In the genomic region with DNA sequence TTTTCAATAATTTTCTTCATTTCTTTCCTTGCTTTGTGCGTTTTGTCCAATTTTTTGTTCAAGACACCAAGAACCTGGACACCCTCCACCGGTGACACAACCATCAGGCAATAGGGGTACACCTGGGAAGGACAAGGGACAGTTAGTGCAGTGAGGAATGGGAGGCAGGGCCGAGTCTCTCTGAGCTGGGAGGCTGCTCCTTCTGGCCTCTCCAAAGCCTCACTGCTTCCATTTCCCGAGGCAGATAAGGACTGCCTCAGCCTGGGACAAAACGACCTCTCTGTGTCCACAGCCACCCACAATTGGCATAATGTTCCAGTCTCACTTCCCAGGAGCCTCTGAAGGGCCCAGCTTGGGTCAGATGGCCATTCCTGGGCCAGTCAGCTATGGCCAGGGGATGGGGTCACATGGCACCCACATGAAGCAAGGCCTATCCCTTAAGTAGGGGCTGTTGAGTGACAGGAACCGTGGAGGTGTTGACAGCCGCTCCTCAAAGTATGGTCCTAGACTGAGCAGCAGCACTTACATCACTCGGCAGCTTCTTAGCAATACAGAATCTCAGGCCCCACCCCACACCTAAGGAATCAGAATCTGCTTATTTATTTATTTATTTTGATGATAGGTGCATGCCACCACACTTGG, we compare ENCODE assay signal across 20 cellular contexts. TPM values are rescaled to one million over a fixed set of nuclear protein-coding genes. Genes with fewer than 3 reads are reported as not detected.
DNase-seq lines count a peak whose midpoint lies in the region; ATAC-seq, FAIRE-seq and TF ChIP-seq lines count a peak whose summit lies in the region.
"Had no signal": no experiment of that assay in that cellular context is flagged by ENCODE, and none has a peak within 500 bp of the region (broad histone marks: within the 10 kb centered on the region; RNA-seq: fewer than 3 reads in every experiment).

No MANE protein-coding gene starts in this region.

- H4K5ac ChIP-seq in IMR-90 (ENCODE audit: low read depth, low read length): no peak overlapping the region

- no peak overlapping the region for H3K23ac ChIP-seq in IMR-90 (ENCODE audit: low read depth, low read length)

- BruUV-seq in IMR-90 (replicated peaks; lab: Mats Ljungman, UMichigan): no TSS peak
- no TSS peak for BruUV-seq in K562 (replicated peaks; lab: Mats Ljungman, UMichigan)

- no peak overlapping the region for H2AK5ac ChIP-seq in IMR-90 (ENCODE audit: low read depth, low read length)

- H3K27ac ChIP-seq in IMR-90 (ENCODE audit: insufficient read depth, low read length) (no peak overlapping the region), K562 (ENCODE audit: extremely low read depth, low read depth, low read length) (peak overlapping the region; percentile 10; the same call in 1 of the 3 replicates)

- no peak overlapping the region for H2BK5ac ChIP-seq in IMR-90 (ENCODE audit: low read depth, low read length, poor library complexity, severe bottlenecking)

- DNase-seq in HFFc6 (no peak), IMR-90 (no peak), K562 (ENCODE audit: extremely low read depth in 1 of 4, low spot score in 3 of 4) (no peak), mesenteric fat pad (ENCODE audit: low spot score) (peak; percentile 39), HT-29 (ENCODE audit: low spot score) (no peak), HTR-8/SVneo (ENCODE audit: insufficient read length, low spot score) (no peak), type B pancreatic cell (ENCODE audit: extremely low spot score, unreplicated experiment) (no peak)
- DNase-seq: C1 segment of cervical spinal cord; Calu3; CD4-positive, alpha-beta memory T cell; COR-L47; DMS53; DMS79 treated with DMSO at 0.1 percent for 48 hours; GF-D8; GOT3 had no signal

- no peak overlapping the region for H2BK20ac ChIP-seq in IMR-90 (ENCODE audit: low read depth, low read length)

- H2AK9ac ChIP-seq in IMR-90 (replicated peaks; ENCODE audit: low read depth, low read length, poor library complexity): no peak overlapping the region

- H3K4ac ChIP-seq in IMR-90 (ENCODE audit: low read depth, low read length): no peak overlapping the region

- TF ChIP-seq CTCF in HFFc6 (IDR thresholded peaks at IDR 0.05) (no peak), IMR-90 (conservative IDR thresholded peaks at IDR 0.05; ENCODE audit: low read depth, low read length) (no peak), K562 (IDR thresholded peaks at IDR 0.05 in 2 of 3, conservative IDR thresholded peaks at IDR 0.05 in 1 of 3; ENCODE audit: insufficient read depth in 2 of 3, low read depth in 1 of 3, low read length in 3 of 3) (no peak), type B pancreatic cell (conservative IDR thresholded peaks at IDR 0.05) (no peak)

- no peak overlapping the region for H3K4me3 ChIP-seq in IMR-90 (ENCODE audit: insufficient read depth, low read depth, low read length)
- H3K4me3 ChIP-seq in K562: no peak overlapping the region
- H3K4me3 ChIP-seq: HAP-1 had no signal

- H3K27ac Mint-ChIP-seq in HFFc6 (no peak overlapping the region), type B pancreatic cell (no peak overlapping the region)

- H3K4me3 Mint-ChIP-seq in HFFc6 (peak overlapping the region; percentile 44), type B pancreatic cell (no peak overlapping the region)
- H3K4me3 Mint-ChIP-seq: CD4-positive, alpha-beta memory T cell had no signal

- no peaks in the 10 kb centered on the region for H4K20me1 ChIP-seq in IMR-90 (ENCODE audit: insufficient read depth, low read length)
- H4K20me1 ChIP-seq in K562 (replicated peaks; ENCODE audit: control insufficient read depth, insufficient read depth, low read length): no peaks in the 10 kb centered on the region

- no peak overlapping the region for H4K8ac ChIP-seq in IMR-90 (ENCODE audit: low read depth in 2 of 2, low read length in 2 of 2)

- H3K36me3 Mint-ChIP-seq in HFFc6 (ENCODE audit: low read depth): no peaks in the 10 kb centered on the region
- H3K36me3 Mint-ChIP-seq in type B pancreatic cell: no peaks in the 10 kb centered on the region
- H3K36me3 Mint-ChIP-seq: CD4-positive, alpha-beta memory T cell had no signal

- no peaks in the 10 kb centered on the region for H3K9me1 ChIP-seq in IMR-90 (ENCODE audit: insufficient read depth, low read length)
- H3K9me1 ChIP-seq in K562 (ENCODE audit: control insufficient read depth, insufficient read depth, low read length): no peaks in the 10 kb centered on the region

- no peak for TF ChIP-seq RAD21 in IMR-90 (IDR thresholded peaks at IDR 0.05; ENCODE audit: low read length)
- no peak for TF ChIP-seq RAD21 in K562 (CRISPR knock-in tag; conservative IDR thresholded peaks at IDR 0.05 in 1 of 2, IDR thresholded peaks at IDR 0.05 in 1 of 2)

- no peak overlapping the region for H3K4me2 ChIP-seq in IMR-90 (ENCODE audit: low read depth, low read length)
- H3K4me2 ChIP-seq in K562 (ENCODE audit: insufficient read depth, low read length): peak overlapping the region; percentile 24

- CTCF ChIA-PET in IMR-90 (lab: Yijun Ruan, JAX) (no interaction called here), K562 (lab: Yijun Ruan, JAX; ENCODE audit: low intra/inter-chr PET ratio) (no interaction called here)

- ATAC-seq in IMR-90 (ENCODE audit: low read depth): no peak
- peak; percentile 83 for ATAC-seq in K562
- no peak for ATAC-seq in HG03039 (IDR thresholded peaks at IDR 0.05; ENCODE audit: unreplicated experiment)

- H3K4me1 Mint-ChIP-seq in HFFc6 (ENCODE audit: low read depth): no peaks in the 10 kb centered on the region
- H3K4me1 Mint-ChIP-seq in type B pancreatic cell (ENCODE audit: unreplicated experiment): peaks cover 10% of the 10 kb centered on the region

- H3K27me3 ChIP-seq in IMR-90 (ENCODE audit: control insufficient read depth, insufficient read depth, low read length): peaks cover 5% of the 10 kb centered on the region
- no peaks in the 10 kb centered on the region for H3K27me3 ChIP-seq in K562 (ENCODE audit: control insufficient read depth in 2 of 2, insufficient read depth in 2 of 2, low read length in 2 of 2)

- H4K91ac ChIP-seq in IMR-90 (ENCODE audit: insufficient read depth, low read depth, low read length): no peak overlapping the region

- H3K56ac ChIP-seq in IMR-90 (ENCODE audit: extremely low read depth, insufficient read depth, low read length): no peak overlapping the region

- POLR2A ChIA-PET in IMR-90 (lab: Charles Lee; ENCODE audit: unreplicated experiment): no interaction called here
- POLR2A ChIA-PET in K562 (lab: Yijun Ruan, JAX): no interaction called here

- no peaks in the 10 kb centered on the region for H3K79me2 ChIP-seq in K562 (ENCODE audit: control insufficient read depth, insufficient read depth, low read length)

- H3K9me3 Mint-ChIP-seq in HFFc6 (no peaks in the 10 kb centered on the region), type B pancreatic cell (no peaks in the 10 kb centered on the region)

- intact Hi-C loops in IMR-90 (cut with micrococcal nuclease): no loop called here
- intact Hi-C loops in K562 (cut with micrococcal nuclease): loop anchor here (5.0 to 10.0 kb wide), 2 partner anchors 86 to 204 kb away; no protein-coding TSS in a partner anchor

- TF ChIP-seq EP300 in K562 (IDR thresholded peaks at IDR 0.05; ENCODE audit: low read length): no peak

- FAIRE-seq in K562 (lab: Jason Lieb, UNC) (no peak), HTR-8/SVneo (lab: Jason Lieb, UNC) (no peak)
- FAIRE-seq: GM12891, GM18507, H54 had no signal

- H3K18ac ChIP-seq in IMR-90 (ENCODE audit: low read depth, low read length): no peak overlapping the region

- H3K14ac ChIP-seq in IMR-90 (replicated peaks; ENCODE audit: low read depth, low read length): no peak overlapping the region

- H3K9me3 ChIP-seq in IMR-90 (ENCODE audit: control insufficient read depth, insufficient read depth, low read length) (no peaks in the 10 kb centered on the region), K562 (replicated peaks; ENCODE audit: control insufficient read depth, insufficient read depth, low read depth, low read length) (peaks cover 3% of the 10 kb centered on the region)

- H2AFZ ChIP-seq in IMR-90 (replicated peaks; ENCODE audit: low read length, poor library complexity): peak overlapping the region; percentile 70
- peak overlapping the region; percentile 85 for H2AFZ ChIP-seq in K562 (ENCODE audit: low read depth, low read length)

- no CpG with 5 or more reads among the region's 8 CpGs for WGBS in IMR-90 (ENCODE audit: extremely low coverage in 2 of 2, insufficient read length in 1 of 2), 2 experiments
- WGBS in K562 (ENCODE audit: insufficient coverage, low coverage, missing lambda C conversion rate): 29% methylated on average over 8 of the region's 8 CpGs

- no peak overlapping the region for H2BK120ac ChIP-seq in IMR-90 (ENCODE audit: low read depth, low read length)

- no peaks in the 10 kb centered on the region for H3K79me1 ChIP-seq in IMR-90 (ENCODE audit: low read depth in 1 of 2, low read length in 2 of 2)

- TF ChIP-seq POLR2A in IMR-90 (IDR thresholded peaks at IDR 0.05; ENCODE audit: low read depth, low read length): no peak
- no peak for TF ChIP-seq POLR2A in K562 (conservative IDR thresholded peaks at IDR 0.05)

- in situ Hi-C loops in IMR-90 (cut with MboI; ENCODE audit: low sequenced_read_pairs) (no loop called here), K562 (cut with MboI) (no loop called here)

- H3K9ac ChIP-seq in IMR-90 (ENCODE audit: low read depth, low read length) (no peak overlapping the region), K562 (ENCODE audit: insufficient read depth in 1 of 2, low read depth in 2 of 2, low read length in 2 of 2) (peak overlapping the region; percentile 38 to 81)

- H3K27me3 Mint-ChIP-seq in HFFc6 (ENCODE audit: insufficient read depth) (peaks cover 10% of the 10 kb centered on the region), type B pancreatic cell (peaks cover 5% of the 10 kb centered on the region)

- no peaks in the 10 kb centered on the region for H3K36me3 ChIP-seq in IMR-90 (ENCODE audit: control insufficient read depth, insufficient read depth, low read length)
- no peaks in the 10 kb centered on the region for H3K36me3 ChIP-seq in K562 (ENCODE audit: control insufficient read depth, insufficient read depth, low read length)
- H3K36me3 ChIP-seq: HAP-1 had no signal

- H2BK15ac ChIP-seq in IMR-90 (ENCODE audit: low read depth, low read length): no peak overlapping the region

- dilution Hi-C loops in IMR-90 (cut with HindIII; ENCODE audit: low sequenced_read_pairs, unreplicated experiment): no loop called here

- H3K4me1 ChIP-seq in IMR-90 (ENCODE audit: control insufficient read depth, insufficient read depth, low read length) (no peaks in the 10 kb centered on the region), K562 (replicated peaks in 1 of 2; ENCODE audit: control insufficient read depth in 2 of 2, insufficient read depth in 2 of 2, low read length in 2 of 2) (peaks cover 0 to 3% of the 10 kb centered on the region in 2 experiments; a peak in 2 of 5 replicates)
- H3K4me1 ChIP-seq: HAP-1 had no signal

RNA-seq across cellular contexts. Expression of a gene that starts 13.6 kb away (rescaled TPM):
- total RNA-seq in HFFc6 (2021; fragmentation: NEBNext Ultra II Directional; extraction: Animal tissue kit (Norgen Biotek cat#: 25700)): 10 to 100 TPM; 31.2 to 36.7 (median 34.1) TPM
- total RNA-seq in IMR-90 (2012; rRNA removed) (34.4 and 44.6 TPM in 2 replicates), K562 (2014; rRNA removed) (61.3 and 63.3 TPM in 2 replicates), K562 (2014; rRNA removed; fragmentation: Illumina TruSeq; extraction: Trizol) (56.7 and 60.4 TPM in 2 replicates), K562 (2015; rRNA removed; fragmentation: Illumina TruSeq; extraction: Trizol) (55.3 and 57.6 TPM in 2 replicates), K562 (2021) (61.5 and 72.1 TPM in 2 replicates), mesenteric fat pad (43.5 TPM), type B pancreatic cell (ENCODE audit: low replicate concordance) (54.1 and 61.4 TPM in 2 replicates)
- polyA plus RNA-seq in IMR-90 (2012; rRNA removed) (35.0 and 35.7 TPM in 2 replicates), K562 (2011; rRNA removed) (67.0 and 68.4 TPM in 2 replicates), K562 (2014; fragmentation: Illumina TruSeq; extraction: Trizol) (57.1 and 58.4 TPM in 2 replicates), K562 (2014; fragmentation: Nextera tagmentation; extraction: Ambion mirVana) (10 to 100 TPM; 11.6 to 17.7 TPM), K562 (2014; rRNA removed) (55.2 and 67.0 TPM in 2 replicates)
- 14.0 and 27.1 TPM in 2 replicates for polyA plus RNA-seq in IMR-90 (2012; cell fraction: cytosol; rRNA removed)
- polyA plus RNA-seq in IMR-90 (2012; cell fraction: nucleus; rRNA removed; ENCODE audit: low replicate concordance): 26.8 and 52.5 TPM in 2 replicates
- 253 and 262 TPM in 2 replicates for total RNA-seq in K562 (2011; cell fraction: chromatin; rRNA removed; ENCODE audit: low replicate concordance)
- total RNA-seq in K562 (2011; cell fraction: nucleolus; rRNA removed): 113 and 120 TPM in 2 replicates
- 147 and 191 TPM in 2 replicates for total RNA-seq in K562 (2011; cell fraction: nucleoplasm; rRNA removed)
- polyA plus RNA-seq in K562 (2011; cell fraction: cytosol; rRNA removed): 33.8 and 42.8 TPM in 2 replicates
- 115 and 122 TPM in 2 replicates for polyA plus RNA-seq in K562 (2011; cell fraction: nucleus; rRNA removed)
- 34.4 and 40.8 TPM in 2 replicates for polyA plus RNA-seq in K562 (2012)
- polyA minus RNA-seq in K562 (2011; rRNA and poly(A)+ RNA removed): 75.6 and 82.4 TPM in 2 replicates
- 29.0 and 35.3 TPM in 2 replicates for polyA minus RNA-seq in K562 (2011; cell fraction: cytosol; rRNA and poly(A)+ RNA removed)
- 34.1 and 67.4 TPM in 2 replicates for polyA minus RNA-seq in K562 (2011; cell fraction: nucleus; rRNA and poly(A)+ RNA removed)
- 87.7 and 117 TPM in 2 replicates for total RNA-seq in HT-29 (2014; rRNA removed; shearing (Covaris generic))
